ENCODE assay signal across 17 cellular contexts in genomic region chr22:38835888-38836301, GRCh38. TPM values are rescaled to one million over a fixed set of nuclear protein-coding genes. Genes with fewer than 3 reads are reported as not detected.
A peak's percentile ranks its signal among the peaks of the same experiment; 100 is the strongest.
DNase-seq lines count a peak whose midpoint lies in the region; ATAC-seq and TF ChIP-seq lines count a peak whose summit lies in the region.
"Had no signal": no experiment of that assay in that cellular context is flagged by ENCODE, and none has a peak within 500 bp of the region (broad histone marks: within the 10 kb centered on the region; RNA-seq: fewer than 3 reads in every experiment).

No MANE protein-coding gene starts in this region.

- H3K4me3 ChIP-seq in adipocyte (ENCODE audit: low read length) (no peak overlapping the region), uterus (no peak overlapping the region)

- peak; percentile 23 for DNase-seq in COLO829 (ENCODE audit: low spot score)
- peak; percentile 35 for DNase-seq in HT1080 (ENCODE audit: low read depth)
- peak; percentile 85 for DNase-seq in adipocyte (ENCODE audit: low read depth)
- DNase-seq in iris pigment epithelial cell (ENCODE audit: low read depth): peak; percentile 47
- DNase-seq in activated effector memory CD4-positive, alpha-beta T cell treated with anti-CD3 and anti-CD28 coated beads, Interleukin-2, amount 50 U/mL, for 16 hours: no peak
- no peak for DNase-seq in HuH-7 (ENCODE audit: low spot score)
- no peak for DNase-seq in uterus
- DNase-seq: activated CD8-positive, alpha-beta T cell treated with anti-CD3 and anti-CD28 coated beads, Interleukin-2, amount 10 ng/mL, durations not matched to agents 7 days and 5 days; activated naive CD8-positive, alpha-beta T cell treated with anti-CD3 and anti-CD28 coated beads for 36 hours; activated T-cell treated with anti-CD3 and anti-CD28 coated beads, Interleukin-2, amount 50 U/mL, for 48 hours; CD4-positive, alpha-beta memory T cell; DMS79; NCI-H1436 treated with DMSO at 0.1 percent for 48 hours; NCI-H226; T-cell had no signal

- intact Hi-C loops in uterus (cut with DNase I; ENCODE audit: low total_unique reads): no loop called here

- no peak overlapping the region for H3K27ac ChIP-seq in uterus

- no peak overlapping the region for H3K9ac ChIP-seq in adipocyte (ENCODE audit: low read length)

- no peak for TF ChIP-seq POLR2A in uterus (IDR thresholded peaks at IDR 0.05)

- H3K4me1 ChIP-seq in adipocyte (ENCODE audit: control insufficient read depth, insufficient read depth, low read length) (peaks cover 22% of the 10 kb centered on the region), uterus (no peaks in the 10 kb centered on the region)

- no peaks in the 10 kb centered on the region for H3K27me3 ChIP-seq in adipocyte (replicated peaks; ENCODE audit: control insufficient read depth, insufficient read depth, low read length)
- no peaks in the 10 kb centered on the region for H3K27me3 ChIP-seq in uterus

- TF ChIP-seq CTCF in uterus (IDR thresholded peaks at IDR 0.05): no peak

- H3K9me3 ChIP-seq in adipocyte (ENCODE audit: control insufficient read depth, low read length): no peaks in the 10 kb centered on the region
- no peaks in the 10 kb centered on the region for H3K9me3 ChIP-seq in uterus

- no peak for ATAC-seq in HG03095 (IDR thresholded peaks at IDR 0.05; ENCODE audit: unreplicated experiment)
- ATAC-seq: activated CD8-positive, alpha-beta T cell treated with anti-CD3 and anti-CD28 coated beads, Interleukin-2, amount 10 ng/mL, durations not matched to agents 7 days and 5 days; Right ventricle myocardium inferior; T-cell had no signal

- H3K36me3 ChIP-seq in adipocyte (ENCODE audit: control insufficient read depth, insufficient read depth, low read length, severe bottlenecking): no peaks in the 10 kb centered on the region
- no peaks in the 10 kb centered on the region for H3K36me3 ChIP-seq in uterus

RNA-seq across cellular contexts. Expression of gene NPTXR, which starts 7.9 kb away (rescaled TPM):
- total RNA-seq in HT1080 (2014; rRNA removed; shearing (Covaris generic)): 2.6 and 2.9 TPM in 2 replicates
- polyA plus RNA-seq in HT1080 (2015; cell fraction: cytosol; rRNA removed): 7.7 and 8.3 TPM in 2 replicates
- polyA plus RNA-seq in HT1080 (2015; cell fraction: nucleus; rRNA removed): 11.8 and 13.4 TPM in 2 replicates
- total RNA-seq in uterus: 10 to 100 TPM in 2 of 4 donors, 1 to 10 TPM in 2; 1.8 to 24.1 (median 10.0) TPM

RNA-seq across cellular contexts. Expression of gene CBX6, which starts 36.1 kb away (rescaled TPM):
- total RNA-seq in HT1080 (2014; rRNA removed; shearing (Covaris generic)): 38.3 and 46.7 TPM in 2 replicates
- 30.0 and 30.6 TPM in 2 replicates for polyA plus RNA-seq in HT1080 (2015; cell fraction: cytosol; rRNA removed)
- polyA plus RNA-seq in HT1080 (2015; cell fraction: nucleus; rRNA removed): 59.3 and 61.2 TPM in 2 replicates
- total RNA-seq in uterus: 100 to 1,000 TPM in 1 of 4 donors, 10 to 100 TPM in 3; 11.0 to 145 (median 56.4) TPM

RNA-seq across cellular contexts. Expression of gene DNAL4, which starts 42.0 kb away (rescaled TPM):
- 3.1 and 6.9 TPM in 2 replicates for total RNA-seq in HT1080 (2014; rRNA removed; shearing (Covaris generic))
- polyA plus RNA-seq in HT1080 (2015; cell fraction: cytosol; rRNA removed): 10.7 and 17.4 TPM in 2 replicates
- polyA plus RNA-seq in HT1080 (2015; cell fraction: nucleus; rRNA removed): 6.5 and 7.6 TPM in 2 replicates
- total RNA-seq in uterus: 10 to 100 TPM in 2 of 4 donors, 1 to 10 TPM in 2; 3.1 to 23.4 (median 8.3) TPM

Comparison
In these comparisons a context has a peak if more than half of its experiments do, and no peak if none do; other contexts are left out.
1. DNase-seq: peak in COLO829 (single experiment), HT1080 (single experiment), adipocyte (single experiment) and iris pigment epithelial cell (single experiment); none in activated effector memory CD4-positive, alpha-beta T cell treated with anti-CD3 and anti-CD28 coated beads, Interleukin-2, amount 50 U/mL, for 16 hours (single experiment), HuH-7 (single experiment) and uterus (0 of 2).